ENCODE assay signal across 20 cellular contexts in the genomic region with DNA sequence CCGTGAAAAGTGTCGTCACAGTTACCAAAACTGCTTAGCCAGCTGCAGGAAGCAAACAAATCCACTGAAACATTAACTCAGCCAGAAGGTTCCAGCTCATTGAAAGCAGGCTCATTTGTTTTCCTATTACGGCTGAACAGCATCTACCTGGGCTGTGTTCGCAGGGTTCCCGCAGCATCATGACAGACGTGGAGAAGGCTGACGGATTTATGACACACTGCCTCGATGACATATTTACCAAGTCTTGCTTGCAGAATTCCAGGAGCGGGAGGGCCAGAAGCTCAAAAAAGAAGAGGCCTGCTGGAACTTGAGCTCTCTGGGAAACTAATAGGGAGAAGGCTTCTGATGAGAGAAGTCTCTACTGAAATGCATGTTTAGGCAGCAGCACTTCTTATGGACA.
"Had no signal": no experiment of that assay in that cellular context is flagged by ENCODE, and none has a peak within 500 bp of the region (broad histone marks: within the 10 kb centered on the region; RNA-seq: fewer than 3 reads in every experiment).

No MANE protein-coding gene starts in this region.

- H3K36me3 Mint-ChIP-seq: activated naive CD4-positive, alpha-beta T cell treated with anti-CD3 and anti-CD28 coated beads, Interleukin-2, amount 50 U/mL, for 24 hours; memory B cell; naive thymus-derived CD8-positive, alpha-beta T cell; WTC11 had no signal

- H3K4me3 Mint-ChIP-seq: activated CD4-positive, alpha-beta memory T cell treated with anti-CD3 and anti-CD28 coated beads, Interleukin-2, amount 10 ng/mL, durations not matched to agents 7 days and 5 days; activated naive CD4-positive, alpha-beta T cell treated with anti-CD3 and anti-CD28 coated beads, Interleukin-2, amount 50 U/mL, for 24 hours; activated T-cell treated with anti-CD3 and anti-CD28 coated beads, Interleukin-2, amount 50 U/mL, for 24 hours; memory B cell; naive thymus-derived CD8-positive, alpha-beta T cell; WTC11 had no signal

- H3K4me1 Mint-ChIP-seq: activated CD4-positive, alpha-beta memory T cell treated with anti-CD3 and anti-CD28 coated beads, Interleukin-2, amount 10 ng/mL, durations not matched to agents 7 days and 5 days; activated naive CD4-positive, alpha-beta T cell treated with anti-CD3 and anti-CD28 coated beads, Interleukin-2, amount 50 U/mL, for 24 hours; memory B cell; naive thymus-derived CD8-positive, alpha-beta T cell; WTC11 had no signal

- H3K27ac ChIP-seq: neutrophil, skin epidermis, tibial nerve, uterus had no signal

- DNase-seq: activated CD4-positive, alpha-beta memory T cell treated with anti-CD3 and anti-CD28 coated beads, Interleukin-2, amount 10 ng/mL, durations not matched to agents 7 days and 5 days; activated CD4-positive, alpha-beta T cell treated with anti-CD3 and anti-CD28 coated beads for 4 hours; activated effector memory CD4-positive, alpha-beta T cell treated with Interleukin-2 at 50 U/mL for 16 hours; activated T-cell treated with anti-CD3 and anti-CD28 coated beads, Interleukin-2, amount 50 U/mL, for 24 hours; caudate nucleus; hippocampal formation; kidney; left ventricle myocardium superior; naive thymus-derived CD8-positive, alpha-beta T cell; stimulated activated CD4-positive, alpha-beta T cell treated with anti-CD3 and anti-CD28 coated beads, Interleukin-15, amount 100 ng/mL, for 24 hours; stimulated activated CD4-positive, alpha-beta T cell treated with anti-CD3 and anti-CD28 coated beads, Interleukin-4, amount 100 ng/mL, for 24 hours; stimulated activated naive CD4-positive, alpha-beta T cell; uterus had no signal

- ATAC-seq: esophagus mucosa; left ventricle myocardium superior; naive thymus-derived CD8-positive, alpha-beta T cell; WTC11 had no signal

- H3K27ac Mint-ChIP-seq: activated CD4-positive, alpha-beta memory T cell treated with anti-CD3 and anti-CD28 coated beads, Interleukin-2, amount 10 ng/mL, durations not matched to agents 7 days and 5 days; activated naive CD4-positive, alpha-beta T cell treated with anti-CD3 and anti-CD28 coated beads, Interleukin-2, amount 50 U/mL, for 24 hours; activated T-cell treated with anti-CD3 and anti-CD28 coated beads, Interleukin-2, amount 50 U/mL, for 24 hours; memory B cell; naive thymus-derived CD8-positive, alpha-beta T cell; WTC11 had no signal

- H3K9me3 ChIP-seq: neutrophil, tibial nerve, uterus had no signal

- H3K4me1 ChIP-seq: tibial nerve, uterus had no signal

- H3K4me3 ChIP-seq: skin epidermis, tibial nerve, uterus had no signal

- H3K27me3 ChIP-seq: neutrophil, tibial nerve, uterus had no signal

- H3K27me3 Mint-ChIP-seq: activated CD4-positive, alpha-beta memory T cell treated with anti-CD3 and anti-CD28 coated beads, Interleukin-2, amount 10 ng/mL, durations not matched to agents 7 days and 5 days had no signal

- H3K9me3 Mint-ChIP-seq: activated CD4-positive, alpha-beta memory T cell treated with anti-CD3 and anti-CD28 coated beads, Interleukin-2, amount 10 ng/mL, durations not matched to agents 7 days and 5 days; activated naive CD4-positive, alpha-beta T cell treated with anti-CD3 and anti-CD28 coated beads, Interleukin-2, amount 50 U/mL, for 24 hours; activated T-cell treated with anti-CD3 and anti-CD28 coated beads, Interleukin-2, amount 50 U/mL, for 24 hours; naive thymus-derived CD8-positive, alpha-beta T cell had no signal

- H3K36me3 ChIP-seq: neutrophil, tibial nerve, uterus had no signal
